1 cellular context compared by ENCODE assay signal in the genomic region with DNA sequence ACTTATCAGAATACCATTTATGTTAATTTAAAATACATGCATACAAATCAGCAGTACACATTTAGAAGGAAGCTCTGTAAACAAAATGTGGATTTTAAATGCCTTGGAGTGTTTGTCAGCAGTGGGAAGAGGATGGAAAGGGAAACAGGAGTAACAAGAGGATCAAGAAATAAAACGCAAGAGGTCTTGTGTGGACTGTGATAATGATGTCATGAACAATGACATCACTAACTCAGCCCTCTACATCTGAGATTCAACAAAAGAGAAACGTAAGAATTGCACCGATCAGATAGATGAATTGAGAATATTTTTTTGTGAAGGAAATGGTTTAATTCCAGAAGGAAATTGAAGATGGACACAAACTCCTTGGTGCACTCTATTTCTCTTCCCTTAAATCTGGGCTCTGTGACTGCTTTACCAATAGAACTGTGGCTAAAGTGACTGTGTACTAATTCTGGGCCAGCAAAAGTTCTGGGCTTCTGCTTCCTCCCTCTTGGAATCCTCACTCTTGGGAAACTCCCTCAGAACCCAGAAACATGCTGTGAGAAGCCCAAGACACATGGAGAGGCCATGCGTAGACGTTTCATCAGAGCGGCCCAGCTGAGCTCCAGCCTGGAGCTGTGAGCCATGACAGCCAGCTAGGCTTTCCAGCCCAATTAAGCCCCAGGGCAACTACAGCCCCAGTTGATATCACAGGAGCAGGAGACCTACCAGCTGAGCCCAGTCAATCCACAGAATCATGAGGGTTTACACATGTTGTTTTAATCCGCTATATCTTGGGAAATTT.
TF ChIP-seq lines count a peak whose summit lies in the region.

No MANE protein-coding gene starts in this region.

TF ChIP-seq in H1, 55 proteins besides CTCF, POLR2A, EP300 and RAD21:
- no peak for TF ChIP-seq CREB1 (IDR thresholded peaks at IDR 0.05)
- TF ChIP-seq NANOG (IDR thresholded peaks at IDR 0.05; ENCODE audit: insufficient read depth, low read depth, low read length, poor library complexity, severe bottlenecking): no peak
- TF ChIP-seq TBP (IDR thresholded peaks at IDR 0.05; ENCODE audit: low read depth, low read length): no peak
- TF ChIP-seq CHD2 (IDR thresholded peaks at IDR 0.05; ENCODE audit: low read length): no peak
- TF ChIP-seq, protein P1, sequence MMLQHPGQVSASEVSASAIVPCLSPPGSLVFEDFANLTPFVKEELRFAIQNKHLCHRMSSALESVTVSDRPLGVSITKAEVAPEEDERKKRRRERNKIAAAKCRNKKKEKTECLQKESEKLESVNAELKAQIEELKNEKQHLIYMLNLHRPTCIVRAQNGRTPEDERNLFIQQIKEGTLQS (IDR thresholded peaks at IDR 0.05; ENCODE audit: insufficient read depth, low read depth, low read length): no peak
- no peak for TF ChIP-seq SUZ12 (IDR thresholded peaks at IDR 0.05; ENCODE audit: low read length)
- no peak for TF ChIP-seq FOSL1 (IDR thresholded peaks at IDR 0.05; ENCODE audit: insufficient read depth, low read depth, low read length)
- no peak for TF ChIP-seq TAF1 (IDR thresholded peaks at IDR 0.05; ENCODE audit: low read depth, low read length)
- TF ChIP-seq HDAC2 (IDR thresholded peaks at IDR 0.05; ENCODE audit: borderline replicate concordance in 1 of 2, low read depth in 2 of 2, low read length in 2 of 2): no peak
- TF ChIP-seq, protein P2, sequence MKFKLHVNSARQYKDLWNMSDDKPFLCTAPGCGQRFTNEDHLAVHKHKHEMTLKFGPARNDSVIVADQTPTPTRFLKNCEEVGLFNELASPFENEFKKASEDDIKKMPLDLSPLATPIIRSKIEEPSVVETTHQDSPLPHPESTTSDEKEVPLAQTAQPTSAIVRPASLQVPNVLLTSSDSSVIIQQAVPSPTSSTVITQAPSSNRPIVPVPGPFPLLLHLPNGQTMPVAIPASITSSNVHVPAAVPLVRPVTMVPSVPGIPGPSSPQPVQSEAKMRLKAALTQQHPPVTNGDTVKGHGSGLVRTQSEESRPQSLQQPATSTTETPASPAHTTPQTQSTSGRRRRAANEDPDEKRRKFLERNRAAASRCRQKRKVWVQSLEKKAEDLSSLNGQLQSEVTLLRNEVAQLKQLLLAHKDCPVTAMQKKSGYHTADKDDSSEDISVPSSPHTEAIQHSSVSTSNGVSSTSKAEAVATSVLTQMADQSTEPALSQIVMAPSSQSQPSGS (IDR thresholded peaks at IDR 0.05; ENCODE audit: low read length): no peak
- TF ChIP-seq PHF8 (conservative IDR thresholded peaks at IDR 0.05; ENCODE audit: low read depth, low read length): no peak
- no peak for TF ChIP-seq RNF2 (IDR thresholded peaks at IDR 0.05; ENCODE audit: borderline replicate concordance, low read depth, low read length, missing control alignments, poor library complexity, severe bottlenecking)
- no peak for TF ChIP-seq BCL11A (IDR thresholded peaks at IDR 0.05; ENCODE audit: low read depth in 2 of 2, low read length in 2 of 2)
- TF ChIP-seq SP4 (IDR thresholded peaks at IDR 0.05; ENCODE audit: low read length): no peak
